In the genomic region with DNA sequence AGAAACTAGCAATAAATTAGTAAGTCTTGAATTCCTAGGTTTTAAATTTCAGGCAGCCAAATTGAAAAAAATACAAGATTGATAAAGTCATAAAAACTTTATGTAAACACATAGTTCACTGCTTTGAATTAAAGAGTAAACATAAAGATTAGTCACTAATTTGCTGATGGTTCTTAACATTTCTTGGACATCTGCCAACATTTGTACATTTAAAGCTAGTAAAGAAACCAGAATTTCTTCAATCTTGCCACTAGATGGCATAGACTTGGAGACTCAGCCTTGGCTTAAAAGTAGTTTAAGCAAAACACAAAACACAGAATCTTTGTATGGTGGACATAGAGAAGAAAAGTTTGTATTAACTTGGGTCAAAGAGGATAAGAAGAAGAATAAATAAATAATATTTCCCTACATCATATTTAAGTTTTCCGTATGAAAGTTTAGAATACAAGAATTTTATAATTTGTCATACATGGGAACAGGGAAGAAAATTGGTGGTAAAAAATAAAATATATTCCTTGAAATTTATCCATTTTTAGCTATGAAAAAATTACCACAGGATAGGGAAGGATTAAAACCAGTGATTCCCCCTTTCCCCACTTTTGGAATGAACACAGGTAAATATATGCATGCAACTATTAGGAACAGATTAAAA, we compare ENCODE assay signal across 8 cellular contexts. TPM values are rescaled to one million over a fixed set of nuclear protein-coding genes. Genes with fewer than 3 reads are reported as not detected.
A peak's percentile ranks its signal among the peaks of the same experiment; 100 is the strongest.
DNase-seq lines count a peak whose midpoint lies in the region; ATAC-seq, FAIRE-seq and TF ChIP-seq lines count a peak whose summit lies in the region.

No MANE protein-coding gene starts in this region.

- peak; percentile 85 for ATAC-seq in left lung

- CTCF ChIA-PET in MCF 10A (lab: Yijun Ruan, JAX): interaction anchor here (0.8 to 4.1 kb wide), 17 partner anchors 11 to 641 kb away, joined by 3 to 29 read pairs (median 4); a partner anchor contains a TSS

- no peaks in the 10 kb centered on the region for H3K4me1 ChIP-seq in left lung
- no peaks in the 10 kb centered on the region for H3K4me1 ChIP-seq in effector memory CD4-positive, alpha-beta T cell (ENCODE audit: control insufficient read depth, insufficient read depth, low read length, poor library complexity, severe bottlenecking)

- peaks cover 29% of the 10 kb centered on the region for H3K4me1 Mint-ChIP-seq in MCF 10A (ENCODE audit: insufficient read depth, unreplicated experiment)

- H3K36me3 ChIP-seq in left lung: no peaks in the 10 kb centered on the region
- H3K36me3 ChIP-seq in effector memory CD4-positive, alpha-beta T cell (ENCODE audit: control insufficient read depth, insufficient read depth, low read length): no peaks in the 10 kb centered on the region

- H3K36me3 Mint-ChIP-seq in MCF 10A (ENCODE audit: insufficient read depth, unreplicated experiment): no peaks in the 10 kb centered on the region

- no peak overlapping the region for H3K4me3 ChIP-seq in GM12875 (ENCODE audit: low read depth, low read length)
- H3K4me3 ChIP-seq in left lung: no peak overlapping the region
- H3K4me3 ChIP-seq in effector memory CD4-positive, alpha-beta T cell (ENCODE audit: insufficient read depth, low read depth, low read length, poor library complexity, severe bottlenecking): no peak overlapping the region

- BruUV-seq in MCF 10A (replicated peaks; lab: Mats Ljungman, UMichigan): no TSS peak

- FAIRE-seq in A204.1 (lab: Jason Lieb, UNC): peak; percentile 99

- POLR2A ChIA-PET in MCF 10A (lab: Yijun Ruan, JAX): interaction anchor here (0.6 to 2.9 kb wide), 7 partner anchors 10 to 45 kb away, joined by 3 to 37 read pairs (median 4); a partner anchor contains a TSS

- no peak overlapping the region for H3K27ac ChIP-seq in left lung
- no peak overlapping the region for H3K27ac ChIP-seq in effector memory CD4-positive, alpha-beta T cell (ENCODE audit: insufficient read depth, low read length, poor library complexity, severe bottlenecking)

- H3K27me3 ChIP-seq in left lung: no peaks in the 10 kb centered on the region
- no peaks in the 10 kb centered on the region for H3K27me3 ChIP-seq in effector memory CD4-positive, alpha-beta T cell (replicated peaks; ENCODE audit: control insufficient read depth, insufficient read depth, low read length, poor library complexity, severe bottlenecking)

- H3K27ac Mint-ChIP-seq in MCF 10A (ENCODE audit: low read depth, unreplicated experiment): no peak overlapping the region

- TF ChIP-seq CTCF in GM12875 (IDR thresholded peaks at IDR 0.05; ENCODE audit: borderline replicate concordance, insufficient read depth, low read depth, low read length) (peak; percentile 44; the same call in 1 of the 2 replicates), MCF 10A (IDR thresholded peaks at IDR 0.05; ENCODE audit: unreplicated experiment) (peak; percentile 37), left lung (IDR thresholded peaks at IDR 0.05) (peak; percentile 53 to 61)

- H3K4me3 Mint-ChIP-seq in MCF 10A (ENCODE audit: unreplicated experiment): no peak overlapping the region

- intact Hi-C loops in MCF 10A (cut with micrococcal nuclease) (loop anchor here (1.0 to 5.0 kb wide), 3 partner anchors 42 to 641 kb away; a partner anchor contains a TSS), left lung (cut with DNase I) (loop anchor here in 1 of 2 donors (5.0 kb wide), 1 partner anchor 64 kb away; no protein-coding TSS in a partner anchor), head of caudate nucleus (cut with DNase I) (no loop called here)

- DNase-seq in HS-5 (ENCODE audit: low read depth): peak; percentile 56
- peak; percentile 84 for DNase-seq in NCI-H748 (lab: John Stamatoyannopoulos, UW; ENCODE audit: unreplicated experiment)
- peak; percentile 80 for DNase-seq in MCF 10A (ENCODE audit: unreplicated experiment)
- DNase-seq in left lung: no peak
- no peak for DNase-seq in effector memory CD4-positive, alpha-beta T cell
- no peak for DNase-seq in head of caudate nucleus

- peaks cover 48% of the 10 kb centered on the region for H3K27me3 Mint-ChIP-seq in MCF 10A (ENCODE audit: insufficient read depth, unreplicated experiment)

- no peaks in the 10 kb centered on the region for H3K9me3 ChIP-seq in left lung
- no peaks in the 10 kb centered on the region for H3K9me3 ChIP-seq in effector memory CD4-positive, alpha-beta T cell (ENCODE audit: control insufficient read depth, low read length)

- H3K9me3 Mint-ChIP-seq in MCF 10A (ENCODE audit: unreplicated experiment): no peaks in the 10 kb centered on the region

RNA-seq across cellular contexts. Expression of a gene that starts 41.7 kb away (rescaled TPM):
- total RNA-seq in MCF 10A (2022) (20.4 and 22.0 TPM in 2 replicates), left lung (10 to 100 TPM; 26.4 to 28.8 TPM)

Comparison
In these comparisons a context has a peak if more than half of its experiments do, and no peak if none do; other contexts are left out.
1. DNase-seq: peak in HS-5 (single experiment), NCI-H748 (single experiment) and MCF 10A (single experiment); none in left lung (0 of 2), effector memory CD4-positive, alpha-beta T cell (0 of 3) and head of caudate nucleus (0 of 42).
2. Peak in every context shown above with its lines, with median percentiles within 50 percentile points of each other: CTCF ChIP-seq.